13 cellular contexts compared by ENCODE assay signal in genomic region chr6:63804381-63804956, GRCh38.
DNase-seq lines count a peak whose midpoint lies in the region; ATAC-seq and TF ChIP-seq lines count a peak whose summit lies in the region.
"Had no signal": no experiment of that assay in that cellular context is flagged by ENCODE, and none has a peak within 500 bp of the region (broad histone marks: within the 10 kb centered on the region; RNA-seq: fewer than 3 reads in every experiment).

No MANE protein-coding gene starts in this region.

- TF ChIP-seq CTCF in BE2C (IDR thresholded peaks at IDR 0.05; ENCODE audit: low read depth, low read length): no peak
- TF ChIP-seq CTCF in astrocyte of the spinal cord (IDR thresholded peaks at IDR 0.05; ENCODE audit: low read depth, low read length): no peak
- no peak for TF ChIP-seq CTCF in GM23338 (conservative IDR thresholded peaks at IDR 0.05; ENCODE audit: low read depth in 2 of 2)

- no peaks in the 10 kb centered on the region for H3F3A ChIP-seq in GM23338 (replicated peaks; ENCODE audit: low read depth)

- no peak overlapping the region for H2AFZ ChIP-seq in GM23338

- H3K36me3 ChIP-seq in BE2C (no peaks in the 10 kb centered on the region), GM23338 (ENCODE audit: insufficient read depth) (no peaks in the 10 kb centered on the region)
- H3K36me3 ChIP-seq: colonic mucosa had no signal

- H3K4me1 Mint-ChIP-seq in GM23338: peaks cover 11% of the 10 kb centered on the region; the same call in 2 of the 3 replicates
- H3K4me1 Mint-ChIP-seq: T-cell had no signal

- no peaks in the 10 kb centered on the region for H3K36me3 Mint-ChIP-seq in GM23338 (ENCODE audit: low read depth)
- H3K36me3 Mint-ChIP-seq: T-cell had no signal

- no peak overlapping the region for H3K4me3 Mint-ChIP-seq in GM23338
- H3K4me3 Mint-ChIP-seq: activated T-cell treated with anti-CD3 and anti-CD28 coated beads, Interleukin-2, amount 50 U/mL, for 24 hours; H9; T-cell had no signal

- H3K4me1 ChIP-seq in BE2C (peaks cover 25% of the 10 kb centered on the region), GM23338 (ENCODE audit: insufficient read depth) (no peaks in the 10 kb centered on the region; the same call in 1 of the 2 replicates)
- H3K4me1 ChIP-seq: colonic mucosa had no signal

- no peak overlapping the region for H3K27ac ChIP-seq in GM23338 (ENCODE audit: low read depth)

- H3K27me3 Mint-ChIP-seq in GM23338 (ENCODE audit: insufficient read depth, low read depth, poor library complexity): no peaks in the 10 kb centered on the region

- DNase-seq in BE2C (peak; percentile 65), LHCN-M2 (ENCODE audit: low read depth) (peak; percentile 98), astrocyte of the spinal cord (ENCODE audit: low read depth, low spot score) (peak; percentile 85), lung microvascular endothelial cell (ENCODE audit: low read depth in 2 of 2) (peak; percentile 1 to 87), GM23338 (ENCODE audit: low spot score) (no peak), posterior cingulate gyrus (no peak)
- DNase-seq in stimulated activated CD4-positive, alpha-beta T cell treated with anti-CD3 and anti-CD28 coated beads, Interleukin-15, amount 100 ng/mL, for 24 hours: no peak
- DNase-seq: activated T-cell treated with anti-CD3 and anti-CD28 coated beads, Interleukin-2, amount 50 U/mL, for 24 hours; colonic mucosa; COR-L47; H9; T-cell had no signal

- intact Hi-C loops in posterior cingulate gyrus (cut with DNase I): no loop called here

- no peaks in the 10 kb centered on the region for H3K9me3 ChIP-seq in BE2C
- H3K9me3 ChIP-seq: colonic mucosa had no signal

- in situ Hi-C loops in astrocyte of the spinal cord (cut with HindIII; ENCODE audit: low sequenced_read_pairs): no loop called here

- no peaks in the 10 kb centered on the region for H3K27me3 ChIP-seq in BE2C
- H3K27me3 ChIP-seq in GM23338 (ENCODE audit: insufficient read depth): no peaks in the 10 kb centered on the region
- H3K27me3 ChIP-seq: colonic mucosa had no signal

- H3K27ac Mint-ChIP-seq in GM23338: no peak overlapping the region
- H3K27ac Mint-ChIP-seq: activated T-cell treated with anti-CD3 and anti-CD28 coated beads, Interleukin-2, amount 50 U/mL, for 24 hours; H9; T-cell had no signal

- ATAC-seq in HG02840 (IDR thresholded peaks at IDR 0.05; ENCODE audit: low FRiP score, unreplicated experiment) (no peak), GM23338 (no peak)
- ATAC-seq: T-cell had no signal

- no peaks in the 10 kb centered on the region for H3K79me2 ChIP-seq in GM23338 (replicated peaks; ENCODE audit: insufficient read depth)

- H3K4me3 ChIP-seq in BE2C (ENCODE audit: low read depth, low read length) (peak overlapping the region; percentile 8; the same call in 1 of the 2 replicates), astrocyte of the spinal cord (ENCODE audit: low read depth, low read length) (no peak overlapping the region), GM23338 (no peak overlapping the region)
- H3K4me3 ChIP-seq: colonic mucosa had no signal

- H4K20me1 ChIP-seq in GM23338 (replicated peaks; ENCODE audit: insufficient read depth): no peaks in the 10 kb centered on the region; the same call in 1 of the 2 replicates

- H3K9me3 Mint-ChIP-seq in GM23338: no peaks in the 10 kb centered on the region; the same call in 1 of the 3 replicates
- H3K9me3 Mint-ChIP-seq: activated T-cell treated with anti-CD3 and anti-CD28 coated beads, Interleukin-2, amount 50 U/mL, for 24 hours; H9; T-cell had no signal

- H3K4me2 ChIP-seq in GM23338: no peak overlapping the region

- no peaks in the 10 kb centered on the region for H3K9me2 ChIP-seq in GM23338 (ENCODE audit: insufficient read depth)

TF ChIP-seq in GM23338, 12 proteins besides CTCF, POLR2A, EP300 and RAD21:
- TF ChIP-seq ZNF114 (CRISPR knock-in tag; IDR thresholded peaks at IDR 0.05) (no peak), JUNB (IDR thresholded peaks at IDR 0.05; ENCODE audit: unreplicated experiment) (no peak), ETS1 (IDR thresholded peaks at IDR 0.05) (no peak), CREB1 (CRISPR knock-in tag; IDR thresholded peaks at IDR 0.05; ENCODE audit: low read depth) (no peak), NANOG (IDR thresholded peaks at IDR 0.05; ENCODE audit: borderline replicate concordance) (no peak)

Comparison
In these comparisons a context has a peak if more than half of its experiments do, and no peak if none do; other contexts are left out.
1. DNase-seq: peak in BE2C (single experiment), LHCN-M2 (single experiment), astrocyte of the spinal cord (single experiment) and lung microvascular endothelial cell (2 of 2); none in GM23338 (single experiment), stimulated activated CD4-positive, alpha-beta T cell treated with anti-CD3 and anti-CD28 coated beads, Interleukin-15, amount 100 ng/mL, for 24 hours (single experiment) and posterior cingulate gyrus (0 of 10).